Comparison of ENCODE assay signal across 8 cellular contexts in genomic region chr18:75209129-75209951, GRCh38. TPM values are rescaled to one million over a fixed set of nuclear protein-coding genes. Genes with fewer than 3 reads are reported as not detected.
A peak's percentile ranks its signal among the peaks of the same experiment; 100 is the strongest.
DNase-seq lines count a peak whose midpoint lies in the region; ATAC-seq, FAIRE-seq and TF ChIP-seq lines count a peak whose summit lies in the region.

Gene PTGR3 (minus strand): TSS chr18:75209139. CDS start chr18:75209058, 81 bp downstream.

- H3K4me3 ChIP-seq in cardiac muscle cell = peak within 1 kb of the TSS; percentile 97

- no peaks in the 10 kb centered on the region for H3K36me3 ChIP-seq in cardiac muscle cell

- peaks cover 20% of the 10 kb centered on the region for H3K4me1 ChIP-seq in cardiac muscle cell (ENCODE audit: low read depth)

- FAIRE-seq in GM12892 (lab: Jason Lieb, UNC) = peak; percentile 90
- no peak for FAIRE-seq in urothelium cell line (lab: Jason Lieb, UNC)

- H3K27ac ChIP-seq in adipose tissue (ENCODE audit: low read depth, low read length) (peak within 1 kb of the TSS; percentile 35), cardiac muscle cell (peak within 1 kb of the TSS; percentile 89)

- ATAC-seq in HG02759 (IDR thresholded peaks at IDR 0.05; ENCODE audit: unreplicated experiment) = peak; percentile 46

- TF ChIP-seq CTCF in cardiac muscle cell (IDR thresholded peaks at IDR 0.05; ENCODE audit: low read depth, low read length) = no peak

- TF ChIP-seq POLR2A in GM12892 (IDR thresholded peaks at IDR 0.05; ENCODE audit: low read depth, low read length) = peak; percentile 61; the same call in 1 of the 2 replicates

- WGBS in adipose tissue, 3 donors = 0 to 1% (median 1%) methylated on average over 54 to 87 of the region's 88 CpGs

- DNase-seq in GM12892 (ENCODE audit: insufficient read length) = peak; percentile 71
- peak; percentile 44 for DNase-seq in NCI-H1417 treated with DMSO at 0.1 percent for 48 hours (lab: John Stamatoyannopoulos, UW)
- peak; percentile 52 to 90 (median 68) for DNase-seq in T-helper 1 cell
- peak; percentile 83 to 86 for DNase-seq in cardiac muscle cell (ENCODE audit: low read depth in 1 of 2, low spot score in 1 of 2)
- DNase-seq in pons (ENCODE audit: low spot score) = peak; percentile 80
- peak; percentile 84 for DNase-seq in urothelium cell line (ENCODE audit: low spot score)

- H3K9me3 ChIP-seq in cardiac muscle cell (ENCODE audit: low read depth) = no peaks in the 10 kb centered on the region

- H3K27me3 ChIP-seq in cardiac muscle cell = peaks cover 57% of the 10 kb centered on the region

RNA-seq across cellular contexts. Expression of gene PTGR3, which starts in this region (rescaled TPM):
- 29.4 TPM for polyA plus RNA-seq in GM12892 (2012; ENCODE audit: missing spikeins)
- polyA plus RNA-seq in adipose tissue (10 to 100 TPM in 2 of 3 donors, 1 to 10 TPM in 1; 9.7 to 15.7 (median 10.8) TPM), cardiac muscle cell (17.4 and 18.5 TPM in 2 replicates)
- total RNA-seq in cardiac muscle cell = 11.0 and 21.1 TPM in 2 replicates

Comparison
In these comparisons a context has a peak if more than half of its experiments do, and no peak if none do; other contexts are left out.
1. Peak in every context shown above with its lines: DNase-seq, ATAC-seq, H3K4me3 ChIP-seq and H3K27ac ChIP-seq.